In the genomic region with DNA sequence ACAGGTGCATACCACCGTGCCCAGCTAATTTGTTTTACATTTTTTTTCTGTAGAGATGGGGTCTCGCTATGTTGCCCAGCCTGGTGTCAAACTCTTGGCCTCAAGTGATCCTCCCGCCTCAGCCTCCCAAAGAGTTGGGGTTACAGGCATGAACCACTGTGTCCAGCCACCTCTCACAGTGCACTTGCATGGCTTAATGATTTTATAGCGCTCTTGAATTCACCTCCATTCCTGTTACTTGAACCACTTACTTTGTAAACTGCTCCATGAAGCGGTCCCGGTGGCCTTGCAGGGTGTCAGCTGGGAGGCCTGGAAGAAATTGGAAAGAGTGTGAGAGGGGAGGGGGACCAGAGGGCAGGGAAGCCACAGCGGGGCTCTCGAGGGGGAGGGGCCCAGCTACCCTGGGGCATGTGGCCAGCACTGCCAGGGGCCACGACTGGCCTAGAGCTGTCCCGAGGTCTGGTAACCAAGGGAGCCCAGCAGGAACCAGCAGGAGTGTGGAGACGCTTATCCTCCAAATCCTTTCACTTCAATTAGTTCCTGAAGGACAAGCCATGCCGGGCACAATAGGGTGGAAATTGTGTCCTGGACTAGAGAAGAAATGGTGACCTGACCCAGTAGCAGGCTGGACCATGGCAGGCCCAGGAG, we compare ENCODE assay signal across 15 cellular contexts.
DNase-seq lines count a peak whose midpoint lies in the region; TF ChIP-seq lines count a peak whose summit lies in the region.
"Had no signal": no experiment of that assay in that cellular context is flagged by ENCODE, and none has a peak within 500 bp of the region (broad histone marks: within the 10 kb centered on the region; RNA-seq: fewer than 3 reads in every experiment).

No MANE protein-coding gene starts in this region.

- no peak overlapping the region for H3K4me3 ChIP-seq in HEK293 (ENCODE audit: low read depth, low read length)

- POLR2A ChIA-PET in HEK293 (lab: Yijun Ruan, JAX) = no interaction called here

- TF ChIP-seq CTCF in HEK293 (tag by site-specific recombination; IDR thresholded peaks at IDR 0.05) = no peak

- H3K9me3 ChIP-seq in HEK293 (ENCODE audit: control insufficient read depth, insufficient read depth, low read depth, low read length) = no peaks in the 10 kb centered on the region

- CTCF ChIA-PET in HEK293 (lab: Yijun Ruan, JAX) = no interaction called here

- no peaks in the 10 kb centered on the region; the same call in none of the 2 replicates for H3K4me1 ChIP-seq in HEK293 (ENCODE audit: control insufficient read depth, insufficient read depth, low read length)

- DNase-seq in cerebellar cortex (ENCODE audit: low spot score) (peak; percentile 17), medulla oblongata (ENCODE audit: extremely low spot score) (peak; percentile 68), retina (peak; percentile 65), AG08395 (ENCODE audit: low spot score) (no peak), epidermal melanocyte (ENCODE audit: insufficient read length, low spot score) (no peak)
- DNase-seq in activated CD4-positive, alpha-beta T cell treated with anti-CD3 and anti-CD28 coated beads for 4 hours = no peak
- DNase-seq: CD8-positive, alpha-beta T cell; DMS79 treated with DMSO at 0.1 percent for 48 hours; GOT3; HFFc6; NCI-H1436 treated with DMSO at 0.1 percent for 48 hours; NCI-H2081; NCI-H226; Right ventricle myocardium superior had no signal

- H3K27ac ChIP-seq in HEK293 (ENCODE audit: extremely low read depth, low read depth, low read length) = no peak overlapping the region

- peaks cover 10 to 11% of the 10 kb centered on the region in 2 experiments; a peak in 2 of 3 replicates for H3K36me3 ChIP-seq in HEK293 (ENCODE audit: control insufficient read depth in 2 of 2, insufficient read depth in 1 of 2, low read length in 2 of 2)

TF ChIP-seq in HEK293, 187 proteins besides CTCF, POLR2A, EP300 and RAD21:
- TF ChIP-seq KLF10 (tag by site-specific recombination; IDR thresholded peaks at IDR 0.05) (no peak), ZNF585B (tag by site-specific recombination; IDR thresholded peaks at IDR 0.05) (no peak), ZIC2 (tag by site-specific recombination; IDR thresholded peaks at IDR 0.05) (peak; percentile 56; the same call in 1 of the 2 replicates), ZNF654 (tag by site-specific recombination; IDR thresholded peaks at IDR 0.05; ENCODE audit: low read depth) (no peak), ZNF785 (tag by site-specific recombination; IDR thresholded peaks at IDR 0.05) (no peak)
- TF ChIP-seq, protein P1, sequence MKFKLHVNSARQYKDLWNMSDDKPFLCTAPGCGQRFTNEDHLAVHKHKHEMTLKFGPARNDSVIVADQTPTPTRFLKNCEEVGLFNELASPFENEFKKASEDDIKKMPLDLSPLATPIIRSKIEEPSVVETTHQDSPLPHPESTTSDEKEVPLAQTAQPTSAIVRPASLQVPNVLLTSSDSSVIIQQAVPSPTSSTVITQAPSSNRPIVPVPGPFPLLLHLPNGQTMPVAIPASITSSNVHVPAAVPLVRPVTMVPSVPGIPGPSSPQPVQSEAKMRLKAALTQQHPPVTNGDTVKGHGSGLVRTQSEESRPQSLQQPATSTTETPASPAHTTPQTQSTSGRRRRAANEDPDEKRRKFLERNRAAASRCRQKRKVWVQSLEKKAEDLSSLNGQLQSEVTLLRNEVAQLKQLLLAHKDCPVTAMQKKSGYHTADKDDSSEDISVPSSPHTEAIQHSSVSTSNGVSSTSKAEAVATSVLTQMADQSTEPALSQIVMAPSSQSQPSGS (tag by site-specific recombination; IDR thresholded peaks at IDR 0.05; ENCODE audit: low read depth) = no peak
- TF ChIP-seq, protein P2, sequence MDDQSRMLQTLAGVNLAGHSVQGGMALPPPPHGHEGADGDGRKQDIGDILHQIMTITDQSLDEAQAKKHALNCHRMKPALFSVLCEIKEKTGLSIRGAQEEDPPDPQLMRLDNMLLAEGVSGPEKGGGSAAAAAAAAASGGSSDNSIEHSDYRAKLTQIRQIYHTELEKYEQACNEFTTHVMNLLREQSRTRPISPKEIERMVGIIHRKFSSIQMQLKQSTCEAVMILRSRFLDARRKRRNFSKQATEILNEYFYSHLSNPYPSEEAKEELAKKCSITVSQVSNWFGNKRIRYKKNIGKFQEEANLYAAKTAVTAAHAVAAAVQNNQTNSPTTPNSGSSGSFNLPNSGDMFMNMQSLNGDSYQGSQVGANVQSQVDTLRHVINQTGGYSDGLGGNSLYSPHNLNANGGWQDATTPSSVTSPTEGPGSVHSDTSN (CRISPR knock-in tag; IDR thresholded peaks at IDR 0.05) = no peak

Comparison
In these comparisons a context has a peak if more than half of its experiments do, and no peak if none do; other contexts are left out.
1. DNase-seq: peak in cerebellar cortex (single experiment), medulla oblongata (single experiment) and retina (single experiment); none in AG08395 (single experiment), activated CD4-positive, alpha-beta T cell treated with anti-CD3 and anti-CD28 coated beads for 4 hours (0 of 2) and epidermal melanocyte (single experiment).